9 cellular contexts compared by ENCODE assay signal in the genomic region with DNA sequence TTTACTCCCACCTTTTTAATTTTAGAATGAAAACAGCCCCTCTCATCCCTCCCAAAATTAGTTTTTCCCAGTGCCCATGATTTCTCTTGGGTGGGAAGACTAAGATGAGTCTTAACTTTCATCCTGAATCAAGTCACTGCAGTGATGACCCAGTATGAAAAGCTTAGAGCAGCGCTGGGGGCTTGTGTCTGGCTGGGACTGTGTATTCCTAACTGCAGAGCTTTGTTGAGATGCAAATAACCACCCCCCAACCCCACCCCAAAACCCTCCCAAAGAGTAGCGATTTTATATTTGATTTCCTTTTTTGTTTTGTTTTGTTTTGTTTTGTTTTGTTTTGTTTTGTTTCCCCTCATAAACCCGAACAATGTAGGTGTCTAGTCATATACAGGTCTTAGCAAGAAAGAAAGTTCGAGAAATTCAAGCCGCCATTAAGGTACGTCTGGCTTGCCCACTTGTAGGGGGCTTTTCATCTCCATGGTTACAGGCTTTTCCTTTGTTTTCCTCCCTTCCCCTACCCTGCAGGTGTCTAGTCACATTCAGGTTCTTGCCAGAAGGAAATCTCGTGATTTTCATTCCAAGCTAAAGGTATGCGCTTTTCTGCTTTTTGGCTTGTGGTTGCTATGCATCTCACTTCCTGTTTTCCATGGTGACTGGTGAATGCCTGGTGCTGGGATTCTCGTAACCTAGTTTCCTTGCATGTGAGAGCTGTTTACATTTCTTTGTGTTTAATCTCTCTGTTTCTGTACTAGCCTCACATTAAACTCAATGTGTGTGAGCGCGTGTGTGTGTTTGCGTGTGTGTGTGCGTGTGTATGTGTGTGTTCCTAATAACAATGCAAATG.
DNase-seq lines count a peak whose midpoint lies in the region; ATAC-seq and TF ChIP-seq lines count a peak whose summit lies in the region.
"Had no signal": no experiment of that assay in that cellular context is flagged by ENCODE, and none has a peak within 500 bp of the region (broad histone marks: within the 10 kb centered on the region; RNA-seq: fewer than 3 reads in every experiment).

No MANE protein-coding gene starts in this region.

- H3F3A ChIP-seq in neural cell (ENCODE audit: insufficient read depth, low read length, poor library complexity, severe bottlenecking), result no peaks in the 10 kb centered on the region

- H4K20me1 ChIP-seq in neural cell (ENCODE audit: insufficient read depth), result no peaks in the 10 kb centered on the region

- H3K4me2 ChIP-seq in neural cell (ENCODE audit: low read length), result peak overlapping the region; percentile 99

- H3K79me2 ChIP-seq in neural cell (replicated peaks; ENCODE audit: insufficient read depth, low read length), result peaks cover 29% of the 10 kb centered on the region

- H3K27ac ChIP-seq in neural cell (ENCODE audit: low read length), result peak overlapping the region; percentile 67

- H3K36me3 ChIP-seq in endocrine pancreas (ENCODE audit: control insufficient read depth, insufficient read depth, low read length), result no peaks in the 10 kb centered on the region
- H3K36me3 ChIP-seq in neural cell (ENCODE audit: insufficient read depth, low read length), result no peaks in the 10 kb centered on the region
- H3K36me3 ChIP-seq: heart right ventricle had no signal

- H3K9ac ChIP-seq in endocrine pancreas (ENCODE audit: control insufficient read depth, insufficient read depth, low read length) (no peak overlapping the region), neural cell (ENCODE audit: low read length) (peak overlapping the region; percentile 57)

- H3K27me3 ChIP-seq in endocrine pancreas (ENCODE audit: control insufficient read depth, insufficient read depth, low read length) (no peaks in the 10 kb centered on the region), neural cell (ENCODE audit: insufficient read depth, low read depth, low read length) (no peaks in the 10 kb centered on the region)

- TF ChIP-seq CTCF in neural cell (IDR thresholded peaks at IDR 0.05; ENCODE audit: poor library complexity, severe bottlenecking), result no peak

- H3K4me3 ChIP-seq in endocrine pancreas (ENCODE audit: control insufficient read depth, insufficient read depth, low read length), result peak overlapping the region; percentile 54
- H3K4me3 ChIP-seq in neural cell (ENCODE audit: low read length), result peak overlapping the region; percentile 67

- H3K4me1 ChIP-seq in endocrine pancreas (ENCODE audit: control insufficient read depth, insufficient read depth, low read length), result peaks cover 12% of the 10 kb centered on the region

- TF ChIP-seq EP300 in neural cell (conservative IDR thresholded peaks at IDR 0.05; ENCODE audit: poor library complexity, severe bottlenecking), result peak; percentile 51

- H2AFZ ChIP-seq in neural cell (ENCODE audit: low read depth, low read length), result peak overlapping the region; percentile 29

- H3K9me3 ChIP-seq in endocrine pancreas (ENCODE audit: control insufficient read depth, low read length) (no peaks in the 10 kb centered on the region), neural cell (ENCODE audit: low read length) (no peaks in the 10 kb centered on the region)
- H3K9me3 ChIP-seq: heart right ventricle had no signal

- no peak for ATAC-seq in GM18858 (IDR thresholded peaks at IDR 0.05; ENCODE audit: unreplicated experiment)
- no peak for ATAC-seq in esophagus mucosa
- no peak for ATAC-seq in HG03571 (IDR thresholded peaks at IDR 0.05; ENCODE audit: unreplicated experiment)

- no peaks in the 10 kb centered on the region for H3K9me2 ChIP-seq in neural cell (ENCODE audit: insufficient read depth, low read length)

- DNase-seq in EH (ENCODE audit: low read depth) (peak; percentile 88), NCI-H2081 treated with DMSO at 0.1 percent for 48 hours (lab: John Stamatoyannopoulos, UW) (peak; percentile 88), germinal center (ENCODE audit: low spot score) (no peak)
- DNase-seq: heart right ventricle had no signal

- peak; percentile 35 for TF ChIP-seq RAD21 in neural cell (conservative IDR thresholded peaks at IDR 0.05)

TF ChIP-seq in neural cell, 6 proteins besides CTCF, POLR2A, EP300 and RAD21:
- TF ChIP-seq TAF1 (IDR thresholded peaks at IDR 0.05; ENCODE audit: low read depth) (no peak), SMC3 (conservative IDR thresholded peaks at IDR 0.05; ENCODE audit: poor library complexity) (peak; percentile 40), EZH2 (IDR thresholded peaks at IDR 0.05; ENCODE audit: borderline replicate concordance, insufficient read depth, low read length, poor library complexity, severe bottlenecking) (no peak), POLR2AphosphoS5 (IDR thresholded peaks at IDR 0.05) (peak; percentile 40), MXI1 (conservative IDR thresholded peaks at IDR 0.05; ENCODE audit: poor library complexity, severe bottlenecking) (peak; percentile 82)
